17 cellular contexts compared by ENCODE assay signal in the genomic region with DNA sequence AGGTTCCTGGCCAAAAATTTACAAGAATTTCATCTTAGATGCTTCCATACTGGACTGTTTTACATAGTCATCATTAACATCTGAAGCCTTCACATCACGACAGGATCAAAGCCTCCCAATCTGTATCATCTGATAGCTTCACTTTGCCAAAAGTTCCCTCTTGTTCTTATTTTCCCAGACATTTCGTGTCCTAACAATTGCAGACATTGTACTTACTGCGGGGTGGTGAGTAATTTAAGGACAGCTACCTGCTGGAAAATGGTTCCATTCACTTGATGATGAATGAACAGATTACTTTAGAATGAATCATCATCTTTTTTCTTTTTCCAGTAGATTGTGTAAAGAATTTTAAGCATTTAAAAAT.
DNase-seq lines count a peak whose midpoint lies in the region; ATAC-seq and TF ChIP-seq lines count a peak whose summit lies in the region.
"Had no signal": no experiment of that assay in that cellular context is flagged by ENCODE, and none has a peak within 500 bp of the region (broad histone marks: within the 10 kb centered on the region; RNA-seq: fewer than 3 reads in every experiment).

No MANE protein-coding gene starts in this region.

- BruUV-seq in PC-3 (replicated peaks; lab: Mats Ljungman, UMichigan), result no TSS peak

- H3K4ac ChIP-seq in mesendoderm (ENCODE audit: low read depth, low read length), result no peak overlapping the region

- H3K4me1 ChIP-seq in PC-3 (ENCODE audit: insufficient read depth, low read length) (peaks cover 19% of the 10 kb centered on the region), mesendoderm (ENCODE audit: control insufficient read depth, low read depth, low read length) (no peaks in the 10 kb centered on the region)

- no peaks in the 10 kb centered on the region for H3K9me2 ChIP-seq in PC-3 (replicated peaks; ENCODE audit: low read length)

- H2BK15ac ChIP-seq in mesendoderm (replicated peaks; ENCODE audit: low read depth), result no peak overlapping the region

- POLR2A ChIA-PET in PC-3 (lab: Charles Lee; ENCODE audit: unreplicated experiment), result no interaction called here

- H3K4me3 ChIP-seq in PC-3 (ENCODE audit: low read length), result peak overlapping the region; percentile 13; the same call in 1 of the 2 replicates
- H3K4me3 ChIP-seq in epithelial cell of esophagus (ENCODE audit: low read length), result no peak overlapping the region
- no peak overlapping the region for H3K4me3 ChIP-seq in mesendoderm (ENCODE audit: low read length)
- H3K4me3 ChIP-seq: upper lobe of left lung had no signal

- no peaks in the 10 kb centered on the region for H4K20me1 ChIP-seq in PC-3 (ENCODE audit: low read length)

- H2BK5ac ChIP-seq in mesendoderm (ENCODE audit: low read length), result no peak overlapping the region

- CTCF ChIA-PET in PC-3 (lab: Charles Lee), result interaction anchor here (0.9 kb wide), 1 partner anchor 497 kb away, joined by 3 read pairs; no protein-coding TSS in a partner anchor

- H3K79me1 ChIP-seq in mesendoderm (ENCODE audit: low read length), result no peaks in the 10 kb centered on the region

- H3K36me3 ChIP-seq in PC-3 (ENCODE audit: low read depth, low read length) (no peaks in the 10 kb centered on the region), mesendoderm (ENCODE audit: control insufficient read depth, insufficient read depth, low read length) (no peaks in the 10 kb centered on the region)
- H3K36me3 ChIP-seq: upper lobe of left lung had no signal

- no CpG with 5 or more reads among the region's 3 CpGs for WGBS in mesendoderm (ENCODE audit: extremely low coverage, insufficient coverage, low lambda C conversion rate)

- peak overlapping the region; percentile 67 for H3K4me2 ChIP-seq in PC-3 (ENCODE audit: low read length)
- H3K4me2 ChIP-seq in mesendoderm (ENCODE audit: low read length), result no peak overlapping the region

- H3K56ac ChIP-seq in mesendoderm (ENCODE audit: low read length), result no peak overlapping the region

- no peak overlapping the region for H3K23ac ChIP-seq in mesendoderm (ENCODE audit: low read length)

- intact Hi-C loops in PC-3 (cut with micrococcal nuclease), result loop anchor here (10.0 kb wide), 1 partner anchor 86 kb away; no protein-coding TSS in a partner anchor

- peak overlapping the region; percentile 82 for H3K27ac ChIP-seq in PC-3 (ENCODE audit: low read length)
- H3K27ac ChIP-seq in mesendoderm (ENCODE audit: low read depth, low read length), result no peak overlapping the region
- H3K27ac ChIP-seq: upper lobe of left lung had no signal

- H2AK5ac ChIP-seq in mesendoderm (ENCODE audit: low read length), result no peak overlapping the region

- no peak overlapping the region for H3K18ac ChIP-seq in mesendoderm (ENCODE audit: low read length)

- peak overlapping the region; percentile 74 for H2AFZ ChIP-seq in PC-3 (ENCODE audit: low read length)

- DNase-seq in COLO829 (ENCODE audit: low spot score) (peak; percentile 70), PC-3 (peak; percentile 77), epithelial cell of esophagus (ENCODE audit: low read depth) (peak; percentile 69), mesendoderm (no peak), GOT3 (lab: John Stamatoyannopoulos, UW) (no peak), NCI-H446 treated with DMSO at 0.1 percent for 48 hours (lab: John Stamatoyannopoulos, UW) (no peak), HT-29 (ENCODE audit: low spot score) (no peak)
- DNase-seq in activated effector memory CD4-positive, alpha-beta T cell treated with anti-CD3 and anti-CD28 coated beads, Interleukin-2, amount 50 U/mL, for 16 hours, result no peak
- DNase-seq: activated CD4-positive, alpha-beta T cell treated with anti-CD3 and anti-CD28 coated beads, Interleukin-2, amount 10 ng/mL, durations not matched to agents 7 days and 5 days; caudate nucleus; H7; KBM-7; naive B cell; NCI-H2081 treated with DMSO at 0.1 percent for 48 hours; T-helper 2 cell; upper lobe of left lung had no signal

- peak overlapping the region; percentile 86 for H4K8ac ChIP-seq in mesendoderm (ENCODE audit: low read depth, low read length)

- no peaks in the 10 kb centered on the region for H3F3A ChIP-seq in PC-3 (ENCODE audit: low read length, unreplicated experiment)

- no peak overlapping the region for H4K5ac ChIP-seq in mesendoderm (ENCODE audit: low read length)

- 0 out of 2 replicates have a peak overlapping the region, but pooled peaks have one; percentile 9 for H3K9ac ChIP-seq in PC-3 (ENCODE audit: low read length)
- H3K9ac ChIP-seq in mesendoderm (ENCODE audit: low read length), result no peak overlapping the region

- H3K9me3 ChIP-seq in PC-3 (ENCODE audit: low read length), result no peaks in the 10 kb centered on the region

- peak; percentile 88 for ATAC-seq in PC-3
- ATAC-seq: activated T-helper 17 cell treated with anti-CD3 and anti-CD28 coated beads, Interleukin-2, amount 50 U/mL, for 72 hours had no signal

- H3K27me3 ChIP-seq in PC-3 (ENCODE audit: low read length) (no peaks in the 10 kb centered on the region), mesendoderm (ENCODE audit: insufficient read depth, low read length, poor library complexity) (no peaks in the 10 kb centered on the region)
- H3K27me3 ChIP-seq: upper lobe of left lung had no signal

- TF ChIP-seq CTCF in PC-3 (conservative IDR thresholded peaks at IDR 0.05; ENCODE audit: low read depth, low read length) (no peak), epithelial cell of esophagus (IDR thresholded peaks at IDR 0.05; ENCODE audit: insufficient read depth, low read depth, low read length, missing control alignments) (no peak)

- no peak overlapping the region for H2BK120ac ChIP-seq in mesendoderm (ENCODE audit: low read depth, low read length)

- no peaks in the 10 kb centered on the region for H3K79me2 ChIP-seq in PC-3 (ENCODE audit: low read length)
- H3K79me2 ChIP-seq in mesendoderm (ENCODE audit: control insufficient read depth, insufficient read depth, low read length), result no peaks in the 10 kb centered on the region

Comparison
In these comparisons a context has a peak if more than half of its experiments do, and no peak if none do; other contexts are left out.
1. DNase-seq: peak in COLO829 (single experiment), PC-3 (single experiment) and epithelial cell of esophagus (single experiment); none in mesendoderm (single experiment), GOT3 (single experiment), NCI-H446 treated with DMSO at 0.1 percent for 48 hours (single experiment), HT-29 (single experiment) and activated effector memory CD4-positive, alpha-beta T cell treated with anti-CD3 and anti-CD28 coated beads, Interleukin-2, amount 50 U/mL, for 16 hours (single experiment).